Comparison of ENCODE assay signal across 8 cellular contexts in genomic region chr9:133994359-133995011, GRCh38. TPM values are rescaled to one million over a fixed set of nuclear protein-coding genes. Genes with fewer than 3 reads are reported as not detected.
DNase-seq lines count a peak whose midpoint lies in the region; ATAC-seq and TF ChIP-seq lines count a peak whose summit lies in the region.

No MANE protein-coding gene starts in this region.

- no peaks in the 10 kb centered on the region for H3K27me3 ChIP-seq in DND-41 (ENCODE audit: insufficient read depth, low read length, poor library complexity)
- H3K27me3 ChIP-seq in Karpas-422 (ENCODE audit: low read length) = no peaks in the 10 kb centered on the region
- no peaks in the 10 kb centered on the region for H3K27me3 ChIP-seq in uterus

- peak; percentile 46 for DNase-seq in DND-41
- peak; percentile 89 for DNase-seq in Karpas-422
- DNase-seq in SKM-1 treated with dmso at 0.1 percent for 144 hours (lab: John Stamatoyannopoulos, UW; ENCODE audit: unreplicated experiment) = peak; percentile 37
- DNase-seq in activated naive CD4-positive, alpha-beta T cell treated with Interleukin-2 at 50 U/mL for 16 hours = peak; percentile 81
- DNase-seq in glutamatergic neuron = peak; percentile 95
- DNase-seq in posterior vena cava (ENCODE audit: low spot score) = peak; percentile 94
- peak; percentile 69 to 83 for DNase-seq in uterus

- H3K9me3 ChIP-seq in DND-41 (ENCODE audit: insufficient read depth, low read length, severe bottlenecking) = no peaks in the 10 kb centered on the region
- H3K9me3 ChIP-seq in Karpas-422 (ENCODE audit: low read length) = no peaks in the 10 kb centered on the region
- H3K9me3 ChIP-seq in uterus = no peaks in the 10 kb centered on the region

- no peaks in the 10 kb centered on the region for H3K36me3 Mint-ChIP-seq in glutamatergic neuron (ENCODE audit: unreplicated experiment)

- H3K27ac ChIP-seq in DND-41 (ENCODE audit: low read length) = no peak overlapping the region
- no peak overlapping the region for H3K27ac ChIP-seq in Karpas-422 (ENCODE audit: low read length)
- H3K27ac ChIP-seq in uterus = peak overlapping the region in 1 of 2 donors; percentile 82

- H3K36me3 ChIP-seq in DND-41 (ENCODE audit: insufficient read depth, low read length) (no peaks in the 10 kb centered on the region), Karpas-422 (ENCODE audit: insufficient read depth, low read length) (no peaks in the 10 kb centered on the region), uterus (no peaks in the 10 kb centered on the region)

- H3K27ac Mint-ChIP-seq in glutamatergic neuron (ENCODE audit: unreplicated experiment) = no peak overlapping the region

- TF ChIP-seq POLR2A in uterus (IDR thresholded peaks at IDR 0.05) = no peak

- H3K4me1 Mint-ChIP-seq in glutamatergic neuron (ENCODE audit: low read depth, unreplicated experiment) = peaks cover 11% of the 10 kb centered on the region

- no peak overlapping the region for H3K9ac ChIP-seq in DND-41 (ENCODE audit: low read depth, low read length)
- no peak overlapping the region for H3K9ac ChIP-seq in Karpas-422 (ENCODE audit: low read length)

- no peak overlapping the region for H3K4me2 ChIP-seq in DND-41 (ENCODE audit: insufficient read depth, low read length)
- no peak overlapping the region for H3K4me2 ChIP-seq in Karpas-422 (ENCODE audit: low read depth, low read length, poor library complexity, severe bottlenecking)

- H3K4me3 ChIP-seq in DND-41 (ENCODE audit: low read depth in 1 of 2, low read length in 2 of 2) (no peak overlapping the region), Karpas-422 (ENCODE audit: low read length) (no peak overlapping the region), uterus (no peak overlapping the region)

- H3K4me3 Mint-ChIP-seq in glutamatergic neuron (ENCODE audit: unreplicated experiment) = peak overlapping the region; percentile 46

- peaks cover 6% of the 10 kb centered on the region for H3K9me3 Mint-ChIP-seq in glutamatergic neuron (ENCODE audit: unreplicated experiment)

- TF ChIP-seq CTCF in DND-41 (IDR thresholded peaks at IDR 0.05; ENCODE audit: borderline replicate concordance, extremely low read depth, low read length, poor library complexity, severe bottlenecking) (peak; percentile 88), glutamatergic neuron (IDR thresholded peaks at IDR 0.05; ENCODE audit: partially characterized antibody, unreplicated experiment) (peak; percentile 98), uterus (IDR thresholded peaks at IDR 0.05) (peak; percentile 97 to 99 (median 98))

- no peaks in the 10 kb centered on the region for H3K27me3 Mint-ChIP-seq in glutamatergic neuron (ENCODE audit: unreplicated experiment)

- H3K9me2 ChIP-seq in Karpas-422 (replicated peaks; ENCODE audit: insufficient read depth, low read length) = no peaks in the 10 kb centered on the region

- H3K4me1 ChIP-seq in DND-41 (ENCODE audit: insufficient read depth, low read length) (no peaks in the 10 kb centered on the region), Karpas-422 (ENCODE audit: low read length) (peaks cover 14% of the 10 kb centered on the region), uterus (peaks cover 0 to 20% of the 10 kb centered on the region in 2 donors)

- intact Hi-C loops in posterior vena cava (cut with DNase I) = loop anchor here in 1 of 2 donors (2.0 kb wide), 1 partner anchor 202 kb away; no protein-coding TSS in a partner anchor
- intact Hi-C loops in uterus (cut with DNase I; ENCODE audit: low total_unique reads) = loop anchor here (5.0 kb wide), 1 partner anchor 202 kb away; no protein-coding TSS in a partner anchor

- no peaks in the 10 kb centered on the region for H3K79me2 ChIP-seq in DND-41 (ENCODE audit: insufficient read depth, low read length)
- no peaks in the 10 kb centered on the region for H3K79me2 ChIP-seq in Karpas-422 (ENCODE audit: low read length)

- H4K20me1 ChIP-seq in DND-41 (ENCODE audit: insufficient read depth, low read length) (no peaks in the 10 kb centered on the region), Karpas-422 (ENCODE audit: insufficient read depth, low read depth, low read length) (peaks cover 28% of the 10 kb centered on the region)

- peak; percentile 70 for ATAC-seq in DND-41 (ENCODE audit: insufficient read depth, low read depth)
- ATAC-seq in HG02884 (IDR thresholded peaks at IDR 0.05; ENCODE audit: unreplicated experiment) = no peak

- H2AFZ ChIP-seq in DND-41 (ENCODE audit: low read depth, low read length) (no peak overlapping the region), Karpas-422 (ENCODE audit: low read length) (no peak overlapping the region)

RNA-seq across cellular contexts. Expression of gene VAV2, which starts 2.4 kb away (rescaled TPM):
- 3.5 and 9.6 TPM in 2 replicates for total RNA-seq in Karpas-422 (2014; rRNA removed; shearing (Covaris generic); ENCODE audit: low replicate concordance)
- total RNA-seq in glutamatergic neuron (ENCODE audit: unreplicated experiment) = 270 TPM
- 10 to 100 TPM; 12.9 to 17.9 TPM for total RNA-seq in posterior vena cava
- 10 to 100 TPM in 3 of 4 donors, 1 to 10 TPM in 1; 4.7 to 42.2 (median 15.8) TPM for total RNA-seq in uterus

RNA-seq across cellular contexts. Expression of gene BRD3OS, which starts 30.8 kb away (rescaled TPM):
- 41.0 and 49.5 TPM in 2 replicates for total RNA-seq in Karpas-422 (2014; rRNA removed; shearing (Covaris generic); ENCODE audit: low replicate concordance)
- total RNA-seq in glutamatergic neuron (ENCODE audit: unreplicated experiment) (31.6 TPM), posterior vena cava (10 to 100 TPM; 11.9 to 14.3 TPM), uterus (10 to 100 TPM in 2 of 4 donors, 1 to 10 TPM in 2; 7.4 to 23.9 (median 13.6) TPM)

Comparison
In these comparisons a context has a peak if more than half of its experiments do, and no peak if none do; other contexts are left out.
1. DNase-seq: peak in every context shown above with its lines; median percentile 95 in glutamatergic neuron; 94 in posterior vena cava; 89 in Karpas-422; 81 in activated naive CD4-positive, alpha-beta T cell treated with Interleukin-2 at 50 U/mL for 16 hours; 76 in uterus; 46 in DND-41; 37 in SKM-1 treated with dmso at 0.1 percent for 144 hours.